1 cellular context compared by ENCODE assay signal in genomic region chr17:81510798-81511549, GRCh38.
TF ChIP-seq lines count a peak whose summit lies in the region.

No MANE protein-coding gene starts in this region.

TF ChIP-seq in HepG2, 621 proteins besides CTCF, POLR2A, EP300 and RAD21 (continued from another document and continues in another):
- TF ChIP-seq ZNF841 (CRISPR knock-in tag; IDR thresholded peaks at IDR 0.05; ENCODE audit: borderline replicate concordance): no peak
- TF ChIP-seq ZNF260 (CRISPR knock-in tag; IDR thresholded peaks at IDR 0.05; ENCODE audit: borderline replicate concordance, low read depth): no peak
- no peak for TF ChIP-seq ZNF776 (CRISPR knock-in tag; IDR thresholded peaks at IDR 0.05)
- no peak for TF ChIP-seq SP4 (CRISPR knock-in tag; IDR thresholded peaks at IDR 0.05)
- peak; percentile 11; the same call in 1 of the 2 replicates for TF ChIP-seq POLR2G (IDR thresholded peaks at IDR 0.05; ENCODE audit: low read depth, low read length)
- TF ChIP-seq TFE3 (CRISPR knock-in tag; IDR thresholded peaks at IDR 0.05): no peak
- TF ChIP-seq ZFP36L1 (CRISPR knock-in tag; IDR thresholded peaks at IDR 0.05): no peak
- TF ChIP-seq HNRNPH1 (optimal IDR thresholded peaks at IDR 0.05; ENCODE audit: low read depth, low read length): no peak
- no peak for TF ChIP-seq ZBTB44 (CRISPR knock-in tag; IDR thresholded peaks at IDR 0.05)
- no peak for TF ChIP-seq ATF1 (CRISPR knock-in tag; IDR thresholded peaks at IDR 0.05)
- TF ChIP-seq PRDM15 (CRISPR knock-in tag; IDR thresholded peaks at IDR 0.05): no peak
- TF ChIP-seq ZNF331 (CRISPR knock-in tag; IDR thresholded peaks at IDR 0.05): no peak
- TF ChIP-seq ZNF788 (CRISPR knock-in tag; IDR thresholded peaks at IDR 0.05; ENCODE audit: borderline replicate concordance): no peak
- TF ChIP-seq NFE2L2 (IDR thresholded peaks at IDR 0.05; ENCODE audit: low read length): no peak
- no peak for TF ChIP-seq ETV5 (CRISPR knock-in tag; IDR thresholded peaks at IDR 0.05; ENCODE audit: borderline replicate concordance)
- no peak for TF ChIP-seq ZBTB26 (CRISPR knock-in tag; IDR thresholded peaks at IDR 0.05; ENCODE audit: borderline replicate concordance)
- TF ChIP-seq KLF15 (CRISPR knock-in tag; IDR thresholded peaks at IDR 0.05; ENCODE audit: borderline replicate concordance): no peak
- no peak for TF ChIP-seq TP53 (CRISPR knock-in tag; conservative IDR thresholded peaks at IDR 0.05)
- 0 out of 2 replicates have a peak, but pooled peaks have one; percentile 32 for TF ChIP-seq CENPT (CRISPR knock-in tag; IDR thresholded peaks at IDR 0.05; ENCODE audit: low read depth)
- TF ChIP-seq ADNP (CRISPR knock-in tag; IDR thresholded peaks at IDR 0.05): no peak
- TF ChIP-seq SAFB2 (CRISPR knock-in tag; IDR thresholded peaks at IDR 0.05; ENCODE audit: borderline replicate concordance, low read depth): 0 out of 2 replicates have a peak, but pooled peaks have one; percentile 29
- TF ChIP-seq ZNF329 (CRISPR knock-in tag; IDR thresholded peaks at IDR 0.05; ENCODE audit: low read depth): 0 out of 2 replicates have a peak, but pooled peaks have one; percentile 13
- peak; percentile 73 for TF ChIP-seq AGO2 (optimal IDR thresholded peaks at IDR 0.05; ENCODE audit: low read depth, low read length)
- no peak for TF ChIP-seq SUZ12 (IDR thresholded peaks at IDR 0.05; ENCODE audit: low read depth, low read length)
- TF ChIP-seq ZC3H4 (CRISPR knock-in tag; IDR thresholded peaks at IDR 0.05; ENCODE audit: borderline replicate concordance): no peak
- no peak for TF ChIP-seq IKZF1 (IDR thresholded peaks at IDR 0.05)
- TF ChIP-seq SOX5 (CRISPR knock-in tag; IDR thresholded peaks at IDR 0.05; ENCODE audit: borderline replicate concordance): no peak
- peak; percentile 13 for TF ChIP-seq RBM39 (IDR thresholded peaks at IDR 0.05; ENCODE audit: low read depth, low read length, poor library complexity, severe bottlenecking)
- TF ChIP-seq BRCA1 (CRISPR knock-in tag; IDR thresholded peaks at IDR 0.05): 0 out of 2 replicates have a peak, but pooled peaks have one; percentile 43
- TF ChIP-seq HOXA7 (CRISPR knock-in tag; IDR thresholded peaks at IDR 0.05): no peak
- no peak for TF ChIP-seq ZNF790 (CRISPR knock-in tag; IDR thresholded peaks at IDR 0.05; ENCODE audit: borderline replicate concordance)
- peak; percentile 24; the same call in 1 of the 2 replicates for TF ChIP-seq ZKSCAN5 (CRISPR knock-in tag; IDR thresholded peaks at IDR 0.05)
- peak; percentile 80 for TF ChIP-seq RBFOX2 (IDR thresholded peaks at IDR 0.05; ENCODE audit: low read depth, low read length)
- no peak for TF ChIP-seq ZNF503 (CRISPR knock-in tag; IDR thresholded peaks at IDR 0.05)
- TF ChIP-seq ZNF703 (CRISPR knock-in tag; IDR thresholded peaks at IDR 0.05; ENCODE audit: borderline replicate concordance): no peak
- 0 out of 2 replicates have a peak, but pooled peaks have one; percentile 46 for TF ChIP-seq ZNF253 (CRISPR knock-in tag; IDR thresholded peaks at IDR 0.05; ENCODE audit: borderline replicate concordance)
- TF ChIP-seq YY1 (IDR thresholded peaks at IDR 0.05; ENCODE audit: insufficient read depth, insufficient replicate concordance, low read depth, low read length): no peak
- no peak for TF ChIP-seq NAIF1 (CRISPR knock-in tag; IDR thresholded peaks at IDR 0.05; ENCODE audit: borderline replicate concordance)
- no peak for TF ChIP-seq ZSCAN9 (CRISPR knock-in tag; IDR thresholded peaks at IDR 0.05; ENCODE audit: borderline replicate concordance)
- TF ChIP-seq ZNF749 (CRISPR knock-in tag; IDR thresholded peaks at IDR 0.05; ENCODE audit: borderline replicate concordance): peak; percentile 74; the same call in 1 of the 2 replicates
- TF ChIP-seq NR3C1 (CRISPR knock-in tag; IDR thresholded peaks at IDR 0.05): no peak
- 0 out of 2 replicates have a peak, but pooled peaks have one; percentile 8 for TF ChIP-seq PAXIP1 (CRISPR knock-in tag; conservative IDR thresholded peaks at IDR 0.05)
- TF ChIP-seq, protein P1, sequence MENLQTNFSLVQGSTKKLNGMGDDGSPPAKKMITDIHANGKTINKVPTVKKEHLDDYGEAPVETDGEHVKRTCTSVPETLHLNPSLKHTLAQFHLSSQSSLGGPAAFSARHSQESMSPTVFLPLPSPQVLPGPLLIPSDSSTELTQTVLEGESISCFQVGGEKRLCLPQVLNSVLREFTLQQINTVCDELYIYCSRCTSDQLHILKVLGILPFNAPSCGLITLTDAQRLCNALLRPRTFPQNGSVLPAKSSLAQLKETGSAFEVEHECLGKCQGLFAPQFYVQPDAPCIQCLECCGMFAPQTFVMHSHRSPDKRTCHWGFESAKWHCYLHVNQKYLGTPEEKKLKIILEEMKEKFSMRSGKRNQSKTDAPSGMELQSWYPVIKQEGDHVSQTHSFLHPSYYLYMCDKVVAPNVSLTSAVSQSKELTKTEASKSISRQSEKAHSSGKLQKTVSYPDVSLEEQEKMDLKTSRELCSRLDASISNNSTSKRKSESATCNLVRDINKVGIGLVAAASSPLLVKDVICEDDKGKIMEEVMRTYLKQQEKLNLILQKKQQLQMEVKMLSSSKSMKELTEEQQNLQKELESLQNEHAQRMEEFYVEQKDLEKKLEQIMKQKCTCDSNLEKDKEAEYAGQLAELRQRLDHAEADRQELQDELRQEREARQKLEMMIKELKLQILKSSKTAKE (CRISPR knock-in tag; IDR thresholded peaks at IDR 0.05; ENCODE audit: borderline replicate concordance): no peak
- TF ChIP-seq KDM6A (CRISPR knock-in tag; IDR thresholded peaks at IDR 0.05; ENCODE audit: low read depth): no peak
- TF ChIP-seq TBX3 (IDR thresholded peaks at IDR 0.05; ENCODE audit: borderline replicate concordance): no peak
- no peak for TF ChIP-seq CBX1 (IDR thresholded peaks at IDR 0.05; ENCODE audit: low read depth)
- TF ChIP-seq HDAC2 (CRISPR knock-in tag; IDR thresholded peaks at IDR 0.05): no peak
- no peak for TF ChIP-seq ZNF772 (CRISPR knock-in tag; IDR thresholded peaks at IDR 0.05)
- no peak for TF ChIP-seq ZNF614 (CRISPR knock-in tag; IDR thresholded peaks at IDR 0.05; ENCODE audit: borderline replicate concordance)
- TF ChIP-seq ZNF234 (CRISPR knock-in tag; conservative IDR thresholded peaks at IDR 0.05): no peak
- no peak for TF ChIP-seq ERF (CRISPR knock-in tag; IDR thresholded peaks at IDR 0.05)
- TF ChIP-seq RBM22 (optimal IDR thresholded peaks at IDR 0.05; ENCODE audit: low read length): no peak
- TF ChIP-seq MED13 (CRISPR knock-in tag; IDR thresholded peaks at IDR 0.05): no peak
- peak; percentile 21; the same call in 1 of the 2 replicates for TF ChIP-seq SSRP1 (CRISPR knock-in tag; IDR thresholded peaks at IDR 0.05)
